Comparison of ENCODE assay signal across 9 cellular contexts in the genomic region with DNA sequence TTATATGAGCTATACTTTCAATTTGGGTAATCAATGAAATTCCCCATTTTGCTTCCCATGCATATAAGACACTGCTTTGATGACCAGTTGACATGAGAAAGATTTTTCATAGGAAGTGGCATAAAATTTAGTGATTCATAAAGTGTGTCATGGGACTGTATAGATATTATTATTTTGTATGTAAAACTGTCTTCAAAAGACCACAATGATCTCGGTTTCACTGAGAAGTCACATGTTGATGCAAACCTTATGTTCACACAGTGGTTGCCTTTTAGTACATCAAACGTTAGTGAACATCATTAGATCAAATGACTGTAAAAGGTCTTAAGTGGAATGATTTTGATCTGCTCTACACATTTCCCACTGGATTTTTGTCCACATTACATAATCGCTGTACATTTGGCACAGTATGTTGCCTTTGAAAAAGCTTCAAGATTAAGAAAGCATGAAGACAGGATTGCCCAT.
DNase-seq lines count a peak whose midpoint lies in the region; ATAC-seq and TF ChIP-seq lines count a peak whose summit lies in the region.
"Had no signal": no experiment of that assay in that cellular context is flagged by ENCODE, and none has a peak within 500 bp of the region (broad histone marks: within the 10 kb centered on the region; RNA-seq: fewer than 3 reads in every experiment).

No MANE protein-coding gene starts in this region.

- no peaks in the 10 kb centered on the region for H3K4me1 ChIP-seq in foreskin keratinocyte

- TF ChIP-seq CTCF in GM12864 (IDR thresholded peaks at IDR 0.05; ENCODE audit: low read depth, low read length, missing control alignments): no peak
- TF ChIP-seq CTCF in foreskin keratinocyte (conservative IDR thresholded peaks at IDR 0.05): no peak

- H3K27ac ChIP-seq in foreskin keratinocyte: no peak overlapping the region

- H3K4me3 ChIP-seq in GM12864 (ENCODE audit: low read depth, low read length): no peak overlapping the region

- H3K27me3 ChIP-seq in foreskin keratinocyte: no peaks in the 10 kb centered on the region

- ATAC-seq in GM19372 (IDR thresholded peaks at IDR 0.05; ENCODE audit: low read depth, unreplicated experiment) (peak; percentile 95), HG02763 (IDR thresholded peaks at IDR 0.05; ENCODE audit: unreplicated experiment) (peak; percentile 95), HG03469 (IDR thresholded peaks at IDR 0.05; ENCODE audit: unreplicated experiment) (peak; percentile 96), foreskin keratinocyte (no peak)

- DNase-seq in GM12864 (ENCODE audit: low read depth) (peak; percentile 89), foreskin keratinocyte (no peak), NCI-H82 treated with DMSO at 0.1 percent for 48 hours (lab: John Stamatoyannopoulos, UW; ENCODE audit: unreplicated experiment) (no peak), NCI-H748 (lab: John Stamatoyannopoulos, UW; ENCODE audit: unreplicated experiment) (no peak), GDM1 (lab: John Stamatoyannopoulos, UW) (no peak)
- DNase-seq: NCI-H1105 treated with DMSO at 0.1 percent for 48 hours had no signal
